1 cellular context compared by ENCODE assay signal in genomic region chr11:820655-821512, GRCh38.
A peak's percentile ranks its signal among the peaks of the same experiment; 100 is the strongest.
TF ChIP-seq lines count a peak whose summit lies in the region.

No MANE protein-coding gene starts in this region.

TF ChIP-seq in endothelial cell of umbilical vein, 7 proteins besides CTCF, POLR2A, EP300 and RAD21:
- no peak for TF ChIP-seq JUN (IDR thresholded peaks at IDR 0.05; ENCODE audit: borderline replicate concordance, insufficient read depth, insufficient read length, low read depth)
- TF ChIP-seq GATA2 (IDR thresholded peaks at IDR 0.05; ENCODE audit: insufficient read depth, insufficient read length, low read depth, low read length) = no peak
- peak; percentile 20 for TF ChIP-seq FOS (IDR thresholded peaks at IDR 0.05; ENCODE audit: borderline replicate concordance, insufficient read depth, low read length)
- TF ChIP-seq EZH2 (IDR thresholded peaks at IDR 0.05; ENCODE audit: borderline replicate concordance, low read depth, low read length, severe bottlenecking) = no peak
